In genomic region chr6:31573239-31574105, GRCh38 we compare ENCODE assay signal across 1 cellular context.
TF ChIP-seq lines count a peak whose summit lies in the region.

No MANE protein-coding gene starts in this region.

TF ChIP-seq in SK-N-SH treated with all-trans-retinoic acid at 6 μM for 48 hours, 23 proteins besides CTCF, POLR2A, EP300 and RAD21:
- TF ChIP-seq ZFP30 (CRISPR knock-in tag; IDR thresholded peaks at IDR 0.05) (no peak), GLIS3 (CRISPR knock-in tag; IDR thresholded peaks at IDR 0.05) (no peak)
